Comparison of ENCODE assay signal across 8 cellular contexts in genomic region chr14:21103710-21104447, GRCh38. TPM values are rescaled to one million over a fixed set of nuclear protein-coding genes. Genes with fewer than 3 reads are reported as not detected.
DNase-seq lines count a peak whose midpoint lies in the region; ATAC-seq and TF ChIP-seq lines count a peak whose summit lies in the region.

No MANE protein-coding gene starts in this region.

- in situ Hi-C loops in GM13977 (cut with MboI; ENCODE audit: low pct_unique_long_range_greater_than_20kb, low sequenced_read_pairs, unreplicated experiment) = no loop called here

- H3K4me3 Mint-ChIP-seq in T-cell (peak overlapping the region; percentile 76 to 88 (median 82)), progenitor cell of endocrine pancreas (ENCODE audit: low read depth) (peak overlapping the region; percentile 78)

- H3K36me3 Mint-ChIP-seq in T-cell = no peaks in the 10 kb centered on the region
- H3K36me3 Mint-ChIP-seq in progenitor cell of endocrine pancreas (ENCODE audit: insufficient read depth) = no peaks in the 10 kb centered on the region

- H3K4me1 ChIP-seq in left ventricle myocardium inferior = peaks cover 58% of the 10 kb centered on the region

- H3K27ac Mint-ChIP-seq in T-cell (peak overlapping the region; percentile 80 to 92), progenitor cell of endocrine pancreas (peak overlapping the region; percentile 94)

- no peaks in the 10 kb centered on the region for H3K27me3 ChIP-seq in left ventricle myocardium inferior (ENCODE audit: low read depth)

- intact Hi-C loops in left ventricle myocardium inferior (cut with micrococcal nuclease) = loop anchor here (5.0 kb wide), 1 partner anchor 37 kb away; no protein-coding TSS in a partner anchor

- peak overlapping the region; percentile 88 for H3K4me3 ChIP-seq in left ventricle myocardium inferior

- CTCF ChIA-PET in T-cell (lab: Charles Lee) = interaction anchor here (0.6 to 7.0 kb wide), 34 partner anchors 8 to 642 kb away, joined by 3 to 111 read pairs (median 5); partner anchors contain the start of genes ARHGEF40 (in 2 of the 2) and PIP4P1 (in 1 of the 2)

- H3K9me3 Mint-ChIP-seq in T-cell = no peaks in the 10 kb centered on the region
- H3K9me3 Mint-ChIP-seq in progenitor cell of endocrine pancreas (ENCODE audit: low read depth) = no peaks in the 10 kb centered on the region

- no peaks in the 10 kb centered on the region for H3K36me3 ChIP-seq in left ventricle myocardium inferior

- H3K27me3 Mint-ChIP-seq in T-cell = peaks cover 0 to under 1% of the 10 kb centered on the region in 2 donors
- no peaks in the 10 kb centered on the region for H3K27me3 Mint-ChIP-seq in progenitor cell of endocrine pancreas

- TF ChIP-seq CTCF in GM13977 (IDR thresholded peaks at IDR 0.05; ENCODE audit: extremely low read depth, insufficient read depth, missing control alignments) (peak; percentile 76), left ventricle myocardium inferior (IDR thresholded peaks at IDR 0.05; ENCODE audit: borderline replicate concordance) (peak; percentile 90), progenitor cell of endocrine pancreas (IDR thresholded peaks at IDR 0.05; ENCODE audit: unreplicated experiment) (peak; percentile 81)

- peak; percentile 95 for DNase-seq in GM13977 (ENCODE audit: low spot score)
- DNase-seq in NCI-H146 (lab: John Stamatoyannopoulos, UW) = peak; percentile 97
- peak; percentile 86 to 96 (median 92) for DNase-seq in T-cell
- peak; percentile 96 for DNase-seq in amniotic stem cell (lab: John Stamatoyannopoulos, UW)
- peak; percentile 97 for DNase-seq in left ventricle myocardium inferior
- DNase-seq in progenitor cell of endocrine pancreas (ENCODE audit: low spot score, unreplicated experiment) = peak; percentile 91
- peak; percentile 97 for DNase-seq in ureter (ENCODE audit: low spot score)

- H3K4me1 Mint-ChIP-seq in T-cell (peaks cover 22 to 30% (median 29%) of the 10 kb centered on the region in 3 donors), progenitor cell of endocrine pancreas (ENCODE audit: low read depth) (peaks cover 45% of the 10 kb centered on the region)

- peak overlapping the region; percentile 99 for H3K27ac ChIP-seq in left ventricle myocardium inferior (replicated peaks)

- POLR2A ChIA-PET in T-cell (lab: Charles Lee) = interaction anchor here (0.6 to 1.4 kb wide), 8 partner anchors 8 to 89 kb away, joined by 3 to 6 read pairs (median 3); no protein-coding TSS in a partner anchor

- ATAC-seq in HG02870 (IDR thresholded peaks at IDR 0.05; ENCODE audit: unreplicated experiment) (peak; percentile 89), T-cell (replicated peaks in 1 of 4) (peak; percentile 86 to 90 (median 88))

- H3K9me3 ChIP-seq in left ventricle myocardium inferior (replicated peaks) = no peaks in the 10 kb centered on the region

RNA-seq across cellular contexts. Expression of gene TMEM253, which starts 3.0 kb away (rescaled TPM):
- total RNA-seq in T-cell (under 1 TPM in 1 of 5 donors, not detected in 4; 0.49 TPM), left ventricle myocardium inferior (0.19 TPM), progenitor cell of endocrine pancreas (1.1 and 1.4 TPM in 2 replicates), ureter (1.6 TPM)

RNA-seq across cellular contexts. Expression of gene ZNF219, which starts 5.4 kb away (rescaled TPM):
- total RNA-seq in T-cell (10 to 100 TPM in 1 of 5 donors, 1 to 10 TPM in 4; 7.2 to 12.4 (median 8.1) TPM), left ventricle myocardium inferior (44.9 TPM), progenitor cell of endocrine pancreas (103 and 111 TPM in 2 replicates), ureter (47.2 TPM)

RNA-seq across cellular contexts. Expression of gene ARHGEF40, which starts 33.8 kb away (rescaled TPM):
- 1 to 10 TPM in 2 of 5 donors, under 1 TPM in 3; 0.39 to 3.3 (median 0.85) TPM for total RNA-seq in T-cell
- 21.3 TPM for total RNA-seq in left ventricle myocardium inferior
- 57.3 and 65.3 TPM in 2 replicates for total RNA-seq in progenitor cell of endocrine pancreas
- 41.2 TPM for total RNA-seq in ureter

RNA-seq across cellular contexts. Expression of gene RNASE8, which starts 46.3 kb away (rescaled TPM):
- total RNA-seq in T-cell (not detected), left ventricle myocardium inferior (not detected), progenitor cell of endocrine pancreas (not detected in 2 replicates), ureter (not detected)

RNA-seq across cellular contexts. Expression of gene OR5AU1, which starts 52.0 kb away (rescaled TPM):
- total RNA-seq in T-cell (not detected), left ventricle myocardium inferior (not detected), progenitor cell of endocrine pancreas (not detected in 2 replicates), ureter (not detected)

Comparison
In these comparisons a context has a peak if more than half of its experiments do, and no peak if none do; other contexts are left out.
1. Peak in every context shown above with its lines: DNase-seq, ATAC-seq, H3K4me3 ChIP-seq and H3K27ac ChIP-seq.